Comparison of ENCODE assay signal across 13 cellular contexts in the genomic region with DNA sequence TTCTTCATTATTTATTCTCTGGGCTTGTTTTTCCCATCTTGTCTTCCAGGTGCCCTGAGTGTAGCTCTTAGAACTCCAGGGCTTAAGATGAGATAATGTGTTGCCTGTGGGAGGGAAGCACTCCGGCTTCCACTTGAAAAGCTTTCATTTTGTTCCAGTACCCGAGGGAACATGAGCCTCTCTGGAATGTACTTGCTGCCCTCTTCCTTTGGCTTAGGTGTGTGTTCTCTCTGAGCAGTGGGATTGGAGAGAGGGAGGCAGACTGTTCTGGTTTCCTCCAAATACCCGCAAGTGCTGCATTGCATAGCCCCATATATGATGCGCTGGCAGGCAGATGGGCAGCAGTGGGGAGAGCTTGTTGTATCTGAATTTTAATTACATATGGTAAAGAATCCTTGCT. TPM values are rescaled to one million over a fixed set of nuclear protein-coding genes. Genes with fewer than 3 reads are reported as not detected.
DNase-seq lines count a peak whose midpoint lies in the region; ATAC-seq, FAIRE-seq and TF ChIP-seq lines count a peak whose summit lies in the region.
"Had no signal": no experiment of that assay in that cellular context is flagged by ENCODE, and none has a peak within 500 bp of the region (broad histone marks: within the 10 kb centered on the region; RNA-seq: fewer than 3 reads in every experiment).

No MANE protein-coding gene starts in this region.

- H3K36me3 Mint-ChIP-seq in CD4-positive, alpha-beta memory T cell, result no peaks in the 10 kb centered on the region
- H3K36me3 Mint-ChIP-seq in natural killer cell treated with Interleukin-12 subunit alpha and Interleukin-12 subunit beta and Interleukin-15 and Interleukin-18, amount 100 ng/mL, for 72 hours, result peaks cover 24% of the 10 kb centered on the region

- POLR2A ChIA-PET in CD4-positive, alpha-beta memory T cell (lab: Charles Lee; ENCODE audit: partially characterized antibody), result interaction anchor here (1.0 to 8.0 kb wide), 4 partner anchors 12 to 37 kb away, joined by 5 to 101 read pairs (median 7); partner anchors contain the start of gene ARAP2

- no peak overlapping the region for H3K4me3 ChIP-seq in CD4-positive, alpha-beta memory T cell (ENCODE audit: low read length in 2 of 2)
- H3K4me3 ChIP-seq: ascending aorta, suprapubic skin had no signal

- H3K27me3 ChIP-seq in CD4-positive, alpha-beta memory T cell (ENCODE audit: insufficient read depth, low read length), result no peaks in the 10 kb centered on the region
- H3K27me3 ChIP-seq: ascending aorta, suprapubic skin had no signal

- peak overlapping the region in 6 of 7 donors; percentile 16 to 75 (median 54) for H3K27ac Mint-ChIP-seq in CD4-positive, alpha-beta memory T cell
- peak overlapping the region; percentile 92 to 98 for H3K27ac Mint-ChIP-seq in natural killer cell treated with Interleukin-12 subunit alpha and Interleukin-12 subunit beta and Interleukin-15 and Interleukin-18, amount 100 ng/mL, for 72 hours

- DNase-seq in CD4-positive, alpha-beta memory T cell, result no peak
- DNase-seq in NCI-H2107 treated with DMSO at 0.1 percent for 48 hours (lab: John Stamatoyannopoulos, UW; ENCODE audit: unreplicated experiment) (peak; percentile 27), ecto neural progenitor cell (ENCODE audit: low spot score) (peak; percentile 54), urothelium cell line (ENCODE audit: low spot score) (no peak), GM13977 (ENCODE audit: low spot score) (no peak)
- DNase-seq in natural killer cell treated with Interleukin-12 subunit alpha and Interleukin-12 subunit beta and Interleukin-15 and Interleukin-18, amount 100 ng/mL, for 72 hours (ENCODE audit: low spot score), result no peak
- DNase-seq: HCEC 1CT, MM.1S had no signal

- H3K36me3 ChIP-seq in CD4-positive, alpha-beta memory T cell (ENCODE audit: insufficient read depth, low read length), result no peaks in the 10 kb centered on the region
- H3K36me3 ChIP-seq: ascending aorta, suprapubic skin had no signal

- H3K9me3 Mint-ChIP-seq in CD4-positive, alpha-beta memory T cell, result no peaks in the 10 kb centered on the region
- peaks cover 3% of the 10 kb centered on the region for H3K9me3 Mint-ChIP-seq in natural killer cell treated with Interleukin-12 subunit alpha and Interleukin-12 subunit beta and Interleukin-15 and Interleukin-18, amount 100 ng/mL, for 72 hours

- H3K4me1 Mint-ChIP-seq in CD4-positive, alpha-beta memory T cell, result peaks cover 16 to 57% (median 25%) of the 10 kb centered on the region in 4 donors
- H3K4me1 Mint-ChIP-seq in natural killer cell treated with Interleukin-12 subunit alpha and Interleukin-12 subunit beta and Interleukin-15 and Interleukin-18, amount 100 ng/mL, for 72 hours (ENCODE audit: low read depth in 2 of 2), result peaks cover 65 to 79% of the 10 kb centered on the region in 2 donors

- intact Hi-C loops in CD4-positive, alpha-beta memory T cell (cut with micrococcal nuclease), result no loop called here

- H3K4me1 ChIP-seq in CD4-positive, alpha-beta memory T cell (ENCODE audit: insufficient read depth, low read length), result peaks cover 31% of the 10 kb centered on the region
- H3K4me1 ChIP-seq: ascending aorta had no signal

- no peak for FAIRE-seq in urothelium cell line (lab: Jason Lieb, UNC)

- no peak for ATAC-seq in natural killer cell treated with Interleukin-12 subunit alpha and Interleukin-12 subunit beta and Interleukin-15 and Interleukin-18, amount 100 ng/mL, for 72 hours
- ATAC-seq in HG02885 (IDR thresholded peaks at IDR 0.05; ENCODE audit: poor library complexity, unreplicated experiment) (no peak), HG02610 (IDR thresholded peaks at IDR 0.05; ENCODE audit: unreplicated experiment) (no peak)

- no peak for TF ChIP-seq CTCF in GM13977 (IDR thresholded peaks at IDR 0.05; ENCODE audit: extremely low read depth, insufficient read depth, missing control alignments)

- peak overlapping the region in 5 of 8 donors; percentile 9 to 41 (median 30) for H3K4me3 Mint-ChIP-seq in CD4-positive, alpha-beta memory T cell
- peak overlapping the region; percentile 57 for H3K4me3 Mint-ChIP-seq in natural killer cell treated with Interleukin-12 subunit alpha and Interleukin-12 subunit beta and Interleukin-15 and Interleukin-18, amount 100 ng/mL, for 72 hours

- CTCF ChIA-PET in CD4-positive, alpha-beta memory T cell (lab: Charles Lee; ENCODE audit: partially characterized antibody), result interaction anchor here (1.0 kb wide), 1 partner anchor 37 kb away, joined by 5 read pairs; no protein-coding TSS in a partner anchor

- H3K27ac ChIP-seq in CD4-positive, alpha-beta memory T cell (ENCODE audit: low read depth, low read length), result no peak overlapping the region
- H3K27ac ChIP-seq: ascending aorta, suprapubic skin had no signal

- in situ Hi-C loops in GM13977 (cut with MboI; ENCODE audit: low pct_unique_long_range_greater_than_20kb, low sequenced_read_pairs, unreplicated experiment), result no loop called here

- no peaks in the 10 kb centered on the region for H3K9me3 ChIP-seq in CD4-positive, alpha-beta memory T cell (ENCODE audit: control insufficient read depth in 1 of 2, low read length in 2 of 2)
- H3K9me3 ChIP-seq: ascending aorta, suprapubic skin had no signal

- no peaks in the 10 kb centered on the region for H3K27me3 Mint-ChIP-seq in CD4-positive, alpha-beta memory T cell
- H3K27me3 Mint-ChIP-seq in natural killer cell treated with Interleukin-12 subunit alpha and Interleukin-12 subunit beta and Interleukin-15 and Interleukin-18, amount 100 ng/mL, for 72 hours, result no peaks in the 10 kb centered on the region

RNA-seq across cellular contexts. Expression of gene DTHD1, which starts 0.9 kb away (rescaled TPM):
- 1 to 10 TPM; 1.2 to 1.4 TPM for total RNA-seq in CD4-positive, alpha-beta memory T cell
- polyA plus RNA-seq in CD4-positive, alpha-beta memory T cell, result under 1 TPM in 1 of 2 donors, not detected in 1; 0.16 TPM
- total RNA-seq in natural killer cell treated with Interleukin-12 subunit alpha and Interleukin-12 subunit beta and Interleukin-15 and Interleukin-18, amount 100 ng/mL, for 72 hours, result 10 to 100 TPM; 12.1 to 12.9 TPM
- total RNA-seq: ascending aorta, epithelial cell of proximal tubule had no signal

RNA-seq across cellular contexts. Expression of gene ARAP2, which starts 36.2 kb away (rescaled TPM):
- total RNA-seq in CD4-positive, alpha-beta memory T cell, result 10 to 100 TPM; 89.6 to 97.4 TPM
- 10 to 100 TPM; 19.7 to 29.1 TPM for polyA plus RNA-seq in CD4-positive, alpha-beta memory T cell
- total RNA-seq in natural killer cell treated with Interleukin-12 subunit alpha and Interleukin-12 subunit beta and Interleukin-15 and Interleukin-18, amount 100 ng/mL, for 72 hours, result 100 to 1,000 TPM; 124 to 156 TPM

Comparison
In these comparisons a context has a peak if more than half of its experiments do, and no peak if none do; other contexts are left out.
1. DNase-seq: peak in NCI-H2107 treated with DMSO at 0.1 percent for 48 hours (single experiment) and ecto neural progenitor cell (single experiment); none in CD4-positive, alpha-beta memory T cell (0 of 5), natural killer cell treated with Interleukin-12 subunit alpha and Interleukin-12 subunit beta and Interleukin-15 and Interleukin-18, amount 100 ng/mL, for 72 hours (single experiment), urothelium cell line (single experiment) and GM13977 (single experiment).
2. RNA of gene DTHD1, which starts 0.9 kb away (total RNA-seq): 12.1 to 12.9 TPM in natural killer cell treated with Interleukin-12 subunit alpha and Interleukin-12 subunit beta and Interleukin-15 and Interleukin-18, amount 100 ng/mL, for 72 hours; 1.2 to 1.4 TPM in CD4-positive, alpha-beta memory T cell; every median in the first group is over 4 times any median in the second.